In the genomic region with DNA sequence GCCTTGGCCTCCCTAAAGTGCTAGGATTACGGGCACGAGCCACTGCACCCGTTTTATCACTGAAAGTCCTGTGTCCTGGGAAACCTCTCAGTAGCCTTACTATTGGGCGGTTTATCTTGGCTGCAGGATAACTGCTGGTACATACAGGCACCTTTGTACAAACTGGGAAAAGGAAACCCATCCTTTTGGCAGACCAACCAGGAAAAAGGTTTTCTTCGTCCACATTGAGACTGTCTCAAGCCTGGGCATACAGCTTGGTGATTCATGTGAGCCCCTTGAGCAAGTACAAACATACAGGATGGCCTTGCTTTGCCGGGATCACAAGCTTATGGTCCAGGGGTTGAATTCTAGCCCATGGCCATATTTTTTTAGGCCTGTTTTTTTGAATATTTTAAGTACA, we compare ENCODE assay signal across 26 cellular contexts.
"Had no signal": no experiment of that assay in that cellular context is flagged by ENCODE, and none has a peak within 500 bp of the region (broad histone marks: within the 10 kb centered on the region; RNA-seq: fewer than 3 reads in every experiment).

No MANE protein-coding gene starts in this region.

- H3K4me1 ChIP-seq: esophagus muscularis mucosa, gastroesophageal sphincter, lower lobe of right lung, neural progenitor cell, psoas muscle, sigmoid colon, stomach, tibial artery had no signal

- FAIRE-seq: endometrium had no signal

- H3K36me3 ChIP-seq: esophagus muscularis mucosa, gastroesophageal sphincter, heart left ventricle, lower lobe of right lung, neural progenitor cell, sigmoid colon, stomach, tibial artery had no signal

- H3K27me3 ChIP-seq: esophagus muscularis mucosa, foreskin keratinocyte, gastroesophageal sphincter, heart left ventricle, hepatocyte, neural progenitor cell, sigmoid colon, stomach, tibial artery had no signal

- H3K9me3 Mint-ChIP-seq: effector memory CD8-positive, alpha-beta T cell; naive thymus-derived CD4-positive, alpha-beta T cell; nephron; neural progenitor cell; stimulated activated effector memory CD8-positive, alpha-beta T cell treated with anti-CD3 and anti-CD28 coated beads, Interleukin-12 subunit alpha, Interleukin-12 subunit beta, amount 100 ng/mL, for 72 hours; type B pancreatic cell had no signal

- H3K9me3 ChIP-seq: esophagus muscularis mucosa, gastroesophageal sphincter, heart left ventricle, lower lobe of right lung, psoas muscle, sigmoid colon, stomach, tibial artery had no signal

- DNase-seq: cortex of kidney; effector memory CD8-positive, alpha-beta T cell; foreskin keratinocyte; heart left ventricle; islet precursor cell; kidney glomerular epithelial cell; left colon; left ventricle myocardium superior; lower lobe of right lung; naive thymus-derived CD4-positive, alpha-beta T cell; psoas muscle; right cardiac atrium; sigmoid colon; stimulated activated CD4-positive, alpha-beta T cell treated with anti-CD3 and anti-CD28 coated beads, Interleukin-2, amount 100 ng/mL, for 24 hours; stimulated activated CD4-positive, alpha-beta T cell treated with anti-CD3 and anti-CD28 coated beads, Interleukin-4, amount 100 ng/mL, for 24 hours; stimulated activated naive CD4-positive, alpha-beta T cell treated with Interleukin-2 at 50 U/mL for 16 hours; stomach; tibial artery had no signal

- H3K27ac ChIP-seq: esophagus muscularis mucosa, foreskin keratinocyte, gastroesophageal sphincter, heart left ventricle, hepatocyte, lower lobe of right lung, neural progenitor cell, psoas muscle, sigmoid colon, tibial artery had no signal

- H2AFZ ChIP-seq: hepatocyte, neural progenitor cell had no signal

- H3K9ac ChIP-seq: neural progenitor cell had no signal

- H3K27me3 Mint-ChIP-seq: effector memory CD8-positive, alpha-beta T cell had no signal

- H3K4me3 ChIP-seq: esophagus muscularis mucosa, gastroesophageal sphincter, heart left ventricle, hepatocyte, lower lobe of right lung, neural progenitor cell, psoas muscle, sigmoid colon, stomach, tibial artery had no signal

- H3K4me3 Mint-ChIP-seq: effector memory CD8-positive, alpha-beta T cell; naive thymus-derived CD4-positive, alpha-beta T cell; nephron; neural progenitor cell; stimulated activated effector memory CD8-positive, alpha-beta T cell treated with anti-CD3 and anti-CD28 coated beads, Interleukin-12 subunit alpha, Interleukin-12 subunit beta, amount 100 ng/mL, for 72 hours; type B pancreatic cell had no signal

- H3K4me2 ChIP-seq: hepatocyte, neural progenitor cell had no signal

- H3K27ac Mint-ChIP-seq: effector memory CD8-positive, alpha-beta T cell; naive thymus-derived CD4-positive, alpha-beta T cell; nephron; neural progenitor cell; stimulated activated effector memory CD8-positive, alpha-beta T cell treated with anti-CD3 and anti-CD28 coated beads, Interleukin-12 subunit alpha, Interleukin-12 subunit beta, amount 100 ng/mL, for 72 hours; type B pancreatic cell had no signal

- H3K36me3 Mint-ChIP-seq: naive thymus-derived CD4-positive, alpha-beta T cell; neural progenitor cell; stimulated activated effector memory CD8-positive, alpha-beta T cell treated with anti-CD3 and anti-CD28 coated beads, Interleukin-12 subunit alpha, Interleukin-12 subunit beta, amount 100 ng/mL, for 72 hours; type B pancreatic cell had no signal

- H3K4me1 Mint-ChIP-seq: stimulated activated effector memory CD8-positive, alpha-beta T cell treated with anti-CD3 and anti-CD28 coated beads, Interleukin-12 subunit alpha, Interleukin-12 subunit beta, amount 100 ng/mL, for 72 hours had no signal

- ATAC-seq: effector memory CD8-positive, alpha-beta T cell; foreskin keratinocyte; gastroesophageal sphincter; heart left ventricle; left colon; left ventricle myocardium superior; lower lobe of right lung; naive thymus-derived CD4-positive, alpha-beta T cell; psoas muscle; right cardiac atrium; stimulated activated effector memory CD8-positive, alpha-beta T cell treated with anti-CD3 and anti-CD28 coated beads, Interleukin-12 subunit alpha, Interleukin-12 subunit beta, amount 100 ng/mL, for 72 hours had no signal

- H3K79me2 ChIP-seq: hepatocyte had no signal
